Comparison of ENCODE assay signal across 22 cellular contexts in the genomic region with DNA sequence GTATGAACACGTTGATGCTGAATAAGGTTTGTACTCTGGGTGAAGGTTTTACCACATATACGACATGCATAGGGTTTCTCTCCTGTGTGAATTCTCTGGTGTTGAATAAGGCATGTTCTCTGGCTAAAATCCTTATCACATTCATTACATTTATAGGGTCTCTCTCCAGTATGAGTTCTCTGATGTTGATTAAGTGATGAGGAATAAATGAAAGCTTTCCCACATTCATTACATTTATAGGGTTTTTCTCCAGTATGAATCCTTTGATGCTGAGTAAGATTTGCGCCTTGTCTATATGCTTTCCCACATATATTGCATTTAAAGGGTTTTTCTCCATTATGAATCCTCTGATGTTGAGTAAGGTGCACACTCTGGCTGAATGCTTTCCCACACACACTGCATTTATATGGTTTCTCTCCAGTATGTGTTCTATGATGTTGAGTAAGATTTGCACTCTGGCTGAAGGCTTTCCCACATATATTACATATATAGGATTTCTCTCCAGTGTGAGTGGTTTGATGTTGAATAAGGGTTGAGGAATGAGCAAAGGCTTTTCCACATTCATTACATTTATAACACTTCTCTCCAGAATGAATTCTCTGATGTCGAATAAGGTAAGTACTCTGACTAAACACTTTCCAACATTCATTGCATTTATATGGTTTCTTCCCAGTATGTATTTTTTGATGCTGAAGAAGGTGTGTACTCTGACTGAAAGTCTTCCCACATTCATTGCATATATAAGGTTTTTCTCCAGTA. TPM values are rescaled to one million over a fixed set of nuclear protein-coding genes. Genes with fewer than 3 reads are reported as not detected.
DNase-seq lines count a peak whose midpoint lies in the region; ATAC-seq and TF ChIP-seq lines count a peak whose summit lies in the region.
"Had no signal": no experiment of that assay in that cellular context is flagged by ENCODE, and none has a peak within 500 bp of the region (broad histone marks: within the 10 kb centered on the region; RNA-seq: fewer than 3 reads in every experiment).

No MANE protein-coding gene starts in this region.

- H3K36me3 ChIP-seq in muscle layer of duodenum (ENCODE audit: control insufficient read depth in 1 of 2, insufficient read depth in 2 of 2, low read length in 2 of 2), result peaks cover 13 to 50% of the 10 kb centered on the region in 2 donors
- H3K36me3 ChIP-seq in PC-3 (ENCODE audit: low read depth, low read length), result peaks cover 62% of the 10 kb centered on the region
- H3K36me3 ChIP-seq: BE2C had no signal

- in situ Hi-C loops in KBM-7 (cut with MboI; ENCODE audit: low pct_unique_long_range_greater_than_20kb, low sequenced_read_pairs), result no loop called here

- H3K27me3 ChIP-seq in muscle layer of duodenum (ENCODE audit: low read depth, low read length) (no peaks in the 10 kb centered on the region), PC-3 (ENCODE audit: low read length) (no peaks in the 10 kb centered on the region)
- H3K27me3 ChIP-seq: BE2C, SJSA1 had no signal

- H4K20me1 ChIP-seq in PC-3 (ENCODE audit: low read length), result no peaks in the 10 kb centered on the region

- ATAC-seq in HG03039 (IDR thresholded peaks at IDR 0.05; ENCODE audit: unreplicated experiment) (no peak), PC-3 (no peak)
- ATAC-seq: Right ventricle myocardium inferior had no signal

- CTCF ChIA-PET in PC-3 (lab: Charles Lee), result no interaction called here

- H3K9me3 ChIP-seq in muscle layer of duodenum (ENCODE audit: control insufficient read depth in 1 of 2, low read length in 2 of 2), result peaks cover 48 to 87% of the 10 kb centered on the region in 2 donors
- peaks cover 82% of the 10 kb centered on the region for H3K9me3 ChIP-seq in PC-3 (ENCODE audit: low read length)
- H3K9me3 ChIP-seq: BE2C had no signal

- BruUV-seq in PC-3 (replicated peaks; lab: Mats Ljungman, UMichigan), result no TSS peak

- H2AFZ ChIP-seq in PC-3 (ENCODE audit: low read length), result no peak overlapping the region
- H2AFZ ChIP-seq: PC-9 had no signal

- no peak overlapping the region for H3K27ac ChIP-seq in coronary artery
- no peak overlapping the region for H3K27ac ChIP-seq in muscle layer of duodenum (ENCODE audit: low read length)
- H3K27ac ChIP-seq in PC-3 (ENCODE audit: low read length), result no peak overlapping the region
- H3K27ac ChIP-seq: PC-9, SJSA1 had no signal

- H3K4me1 ChIP-seq in muscle layer of duodenum (ENCODE audit: control insufficient read depth in 1 of 2, insufficient read depth in 2 of 2, low read length in 2 of 2), result no peaks in the 10 kb centered on the region
- H3K4me1 ChIP-seq in PC-3 (ENCODE audit: insufficient read depth, low read length), result no peaks in the 10 kb centered on the region
- H3K4me1 ChIP-seq: BE2C, SJSA1 had no signal

- H3K79me2 ChIP-seq in PC-3 (ENCODE audit: low read length), result no peaks in the 10 kb centered on the region

- POLR2A ChIA-PET in PC-3 (lab: Charles Lee; ENCODE audit: unreplicated experiment), result no interaction called here

- H3K4me2 ChIP-seq in PC-3 (ENCODE audit: low read length), result no peak overlapping the region
- H3K4me2 ChIP-seq: PC-9 had no signal

- H3K9ac ChIP-seq in PC-3 (ENCODE audit: low read length), result no peak overlapping the region

- DNase-seq in ELR (ENCODE audit: low read depth) (peak; percentile 1), KBM-7 (peak; percentile 6), coronary artery (ENCODE audit: low spot score) (no peak), Ammon's horn (ENCODE audit: low spot score) (no peak), PC-3 (no peak), germinal center (ENCODE audit: low spot score) (no peak)
- DNase-seq: BE2C; CD4-positive, CD25-positive, alpha-beta regulatory T cell; GDM1; Karpas-422; NCI-H1092; NCI-H1436; NCI-H187; NCI-H2081 treated with DMSO at 0.1 percent for 48 hours; NCI-H2171; NCI-H524; NCI-H774; PC-9 had no signal

- H3F3A ChIP-seq in PC-3 (ENCODE audit: low read length, unreplicated experiment), result no peaks in the 10 kb centered on the region

- TF ChIP-seq CTCF in coronary artery (IDR thresholded peaks at IDR 0.05) (no peak), PC-3 (conservative IDR thresholded peaks at IDR 0.05; ENCODE audit: low read depth, low read length) (no peak)

- H3K9me2 ChIP-seq in PC-3 (replicated peaks; ENCODE audit: low read length), result no peaks in the 10 kb centered on the region

- H3K4me3 ChIP-seq in coronary artery (peak overlapping the region; percentile 27), muscle layer of duodenum (ENCODE audit: low read depth in 1 of 2, low read length in 2 of 2) (peak overlapping the region; percentile 5 to 47), PC-3 (ENCODE audit: low read length) (no peak overlapping the region)
- H3K4me3 ChIP-seq: PC-9, SJSA1 had no signal

- intact Hi-C loops in PC-3 (cut with micrococcal nuclease), result no loop called here

RNA-seq across cellular contexts. Expression of gene ZNF287, which starts 16.9 kb away (rescaled TPM):
- total RNA-seq in PC-3 (2014; rRNA removed), result 14.0 and 20.6 TPM in 2 replicates

Comparison
In these comparisons a context has a peak if more than half of its experiments do, and no peak if none do; other contexts are left out.
1. DNase-seq: peak in ELR (single experiment) and KBM-7 (single experiment); none in coronary artery (single experiment), Ammon's horn (single experiment), PC-3 (single experiment) and germinal center (single experiment).